ENCODE assay signal across 9 cellular contexts in genomic region chr4:110484029-110484428, GRCh38. TPM values are rescaled to one million over a fixed set of nuclear protein-coding genes. Genes with fewer than 3 reads are reported as not detected.
DNase-seq lines count a peak whose midpoint lies in the region; ATAC-seq and TF ChIP-seq lines count a peak whose summit lies in the region.
"Had no signal": no experiment of that assay in that cellular context is flagged by ENCODE, and none has a peak within 500 bp of the region (broad histone marks: within the 10 kb centered on the region; RNA-seq: fewer than 3 reads in every experiment).

No MANE protein-coding gene starts in this region.

- TF ChIP-seq CTCF in GM12864 (IDR thresholded peaks at IDR 0.05; ENCODE audit: low read depth, low read length, missing control alignments): no peak

- DNase-seq in GM12864 (ENCODE audit: low read depth) (peak; percentile 70), T-helper 17 cell (no peak), nucleus accumbens (lab: John Stamatoyannopoulos, UW) (no peak), NCI-H446 treated with DMSO at 0.1 percent for 48 hours (lab: John Stamatoyannopoulos, UW) (no peak), HCEC 1CT (no peak), NCI-H1105 treated with DMSO at 0.1 percent for 48 hours (lab: John Stamatoyannopoulos, UW) (no peak)

- H3K4me3 ChIP-seq in GM12864 (ENCODE audit: low read depth, low read length): no peak overlapping the region

- H3K4me1 Mint-ChIP-seq in T-helper 17 cell: peaks cover 7% of the 10 kb centered on the region

- H3K9me3 ChIP-seq in T-helper 17 cell (ENCODE audit: control insufficient read depth, low read length, poor library complexity, severe bottlenecking): no peaks in the 10 kb centered on the region

- no peak overlapping the region for H3K4me3 Mint-ChIP-seq in T-helper 17 cell

- ATAC-seq in GM19452 (IDR thresholded peaks at IDR 0.05; ENCODE audit: unreplicated experiment) (peak; percentile 98), HG03064 (IDR thresholded peaks at IDR 0.05; ENCODE audit: low read depth, unreplicated experiment) (peak; percentile 99), T-helper 17 cell (peak; percentile 37)

- H3K36me3 Mint-ChIP-seq in T-helper 17 cell (ENCODE audit: low read depth): peaks cover 3% of the 10 kb centered on the region

- H3K27me3 Mint-ChIP-seq in T-helper 17 cell: peaks cover 68% of the 10 kb centered on the region

- no peak overlapping the region for H3K27ac Mint-ChIP-seq in T-helper 17 cell

RNA-seq across cellular contexts. Expression of gene ENPEP, which starts 8.1 kb away (rescaled TPM):
- not detected for total RNA-seq in T-helper 17 cell
- total RNA-seq: lung microvascular endothelial cell had no signal

Comparison
In these comparisons a context has a peak if more than half of its experiments do, and no peak if none do; other contexts are left out.
1. ATAC-seq: peak in every context shown above with its lines; median percentile 99 in HG03064; 98 in GM19452; 37 in T-helper 17 cell.